ENCODE assay signal across 9 cellular contexts in genomic region chr5:150672237-150672883, GRCh38. TPM values are rescaled to one million over a fixed set of nuclear protein-coding genes. Genes with fewer than 3 reads are reported as not detected.
DNase-seq lines count a peak whose midpoint lies in the region; ATAC-seq, FAIRE-seq and TF ChIP-seq lines count a peak whose summit lies in the region.
"Had no signal": no experiment of that assay in that cellular context is flagged by ENCODE, and none has a peak within 500 bp of the region (broad histone marks: within the 10 kb centered on the region; RNA-seq: fewer than 3 reads in every experiment).

No MANE protein-coding gene starts in this region.

- in situ Hi-C loops in K562 (cut with MboI) = no loop called here
- in situ Hi-C loops in G401 (cut with HindIII; ENCODE audit: low sequenced_read_pairs) = no loop called here

- TF ChIP-seq RAD21 in K562 (CRISPR knock-in tag; conservative IDR thresholded peaks at IDR 0.05 in 1 of 2, IDR thresholded peaks at IDR 0.05 in 1 of 2) = no peak

- FAIRE-seq in K562 (lab: Jason Lieb, UNC) = no peak

- H2AFZ ChIP-seq in K562 (ENCODE audit: low read depth, low read length) = no peak overlapping the region

- intact Hi-C loops in K562 (cut with micrococcal nuclease) = no loop called here
- intact Hi-C loops in spleen (cut with DNase I; ENCODE audit: low total_unique reads) = no loop called here

- H3K9ac ChIP-seq in K562 (ENCODE audit: insufficient read depth in 1 of 2, low read depth in 2 of 2, low read length in 2 of 2) = 0 out of 4 replicates have a peak overlapping the region, but pooled peaks of 1 of the 2 experiments have one; percentile 48

- BruUV-seq in K562 (replicated peaks; lab: Mats Ljungman, UMichigan) = no TSS peak

- TF ChIP-seq POLR2A in K562 (conservative IDR thresholded peaks at IDR 0.05) (no peak), spleen (IDR thresholded peaks at IDR 0.05) (no peak)

- no peaks in the 10 kb centered on the region for H3K36me3 Mint-ChIP-seq in immature natural killer cell

- H3K27me3 ChIP-seq in K562 (ENCODE audit: control insufficient read depth in 2 of 2, insufficient read depth in 2 of 2, low read length in 2 of 2) (peaks cover 23 to 25% of the 10 kb centered on the region in 2 experiments), spleen (replicated peaks in 1 of 7) (peaks cover 0 to 35% (median 9%) of the 10 kb centered on the region in 7 donors), WERI-Rb-1 (ENCODE audit: insufficient read depth, low read depth, severe bottlenecking) (no peaks in the 10 kb centered on the region)

- DNase-seq in GM12865 (ENCODE audit: low read depth) = no peak
- peak; percentile 34 to 41 for DNase-seq in NOMO-1 (lab: John Stamatoyannopoulos, UW; ENCODE audit: unreplicated experiment in 2 of 2)
- peak in 1 of 4 experiments; percentile 7 for DNase-seq in K562 (ENCODE audit: extremely low read depth in 1 of 4, low spot score in 3 of 4)
- peak in 1 of 3 donors; percentile 9 for DNase-seq in immature natural killer cell
- peak; percentile 83 for DNase-seq in spleen
- DNase-seq in amniotic stem cell (lab: John Stamatoyannopoulos, UW) = no peak
- DNase-seq in G401 (ENCODE audit: low spot score) = no peak
- no peak for DNase-seq in WERI-Rb-1

- CTCF ChIA-PET in K562 (lab: Yijun Ruan, JAX; ENCODE audit: low intra/inter-chr PET ratio) = no interaction called here

- no peaks in the 10 kb centered on the region for H3K9me3 ChIP-seq in K562 (replicated peaks; ENCODE audit: control insufficient read depth, insufficient read depth, low read depth, low read length)
- H3K9me3 ChIP-seq in spleen = no peaks in the 10 kb centered on the region
- no peaks in the 10 kb centered on the region for H3K9me3 ChIP-seq in WERI-Rb-1 (ENCODE audit: severe bottlenecking)

- POLR2A ChIA-PET in K562 (lab: Yijun Ruan, JAX) = no interaction called here

- H4K20me1 ChIP-seq in K562 (replicated peaks; ENCODE audit: control insufficient read depth, insufficient read depth, low read length) = no peaks in the 10 kb centered on the region

- ATAC-seq in K562 = peak; percentile 37; the same call in 2 of the 3 replicates

- no peak for TF ChIP-seq EP300 in K562 (IDR thresholded peaks at IDR 0.05; ENCODE audit: low read length)

- no peak overlapping the region for H3K4me2 ChIP-seq in K562 (ENCODE audit: insufficient read depth, low read length)

- H3K9me1 ChIP-seq in K562 (ENCODE audit: control insufficient read depth, insufficient read depth, low read length) = no peaks in the 10 kb centered on the region

- H3K9me3 Mint-ChIP-seq in immature natural killer cell = no peaks in the 10 kb centered on the region

- H3K4me3 ChIP-seq in GM12865 (ENCODE audit: low read depth, low read length) = peak overlapping the region; percentile 22
- H3K4me3 ChIP-seq in K562 = no peak overlapping the region
- peak overlapping the region; percentile 30 to 75 (median 46) for H3K4me3 ChIP-seq in spleen
- no peak overlapping the region for H3K4me3 ChIP-seq in WERI-Rb-1 (ENCODE audit: low read depth, low read length)

- peaks cover 6 to 16% of the 10 kb centered on the region in 2 donors for H3K4me1 Mint-ChIP-seq in immature natural killer cell

- no peaks in the 10 kb centered on the region for H3K36me3 ChIP-seq in K562 (ENCODE audit: control insufficient read depth, insufficient read depth, low read length)
- H3K36me3 ChIP-seq in spleen = no peaks in the 10 kb centered on the region
- no peaks in the 10 kb centered on the region for H3K36me3 ChIP-seq in WERI-Rb-1

- H3K27ac Mint-ChIP-seq in immature natural killer cell = no peak overlapping the region

- no peaks in the 10 kb centered on the region for H3K79me2 ChIP-seq in K562 (ENCODE audit: control insufficient read depth, insufficient read depth, low read length)

- TF ChIP-seq CTCF in GM12865 (IDR thresholded peaks at IDR 0.05; ENCODE audit: insufficient read depth, low read depth, low read length, missing control alignments) (no peak), K562 (IDR thresholded peaks at IDR 0.05 in 2 of 3, conservative IDR thresholded peaks at IDR 0.05 in 1 of 3; ENCODE audit: insufficient read depth in 2 of 3, low read depth in 1 of 3, low read length in 3 of 3) (no peak), spleen (IDR thresholded peaks at IDR 0.05 in 8 of 11, conservative IDR thresholded peaks at IDR 0.05 in 3 of 11) (no peak), WERI-Rb-1 (IDR thresholded peaks at IDR 0.05; ENCODE audit: low read depth, low read length) (no peak)

- peaks cover 0 to 12% (median 3%) of the 10 kb centered on the region in 3 donors for H3K27me3 Mint-ChIP-seq in immature natural killer cell (ENCODE audit: low read depth in 3 of 3)

- H3K27ac ChIP-seq in K562 (ENCODE audit: extremely low read depth, low read depth, low read length) = no peak overlapping the region
- H3K27ac ChIP-seq in spleen = peak overlapping the region in 2 of 8 donors; percentile 17 to 18
- no peak overlapping the region for H3K27ac ChIP-seq in WERI-Rb-1

- WGBS in K562 (ENCODE audit: insufficient coverage, low coverage, missing lambda C conversion rate) = 31% methylated on average over 21 of the region's 38 CpGs
- 1 to 6% (median 4%) methylated on average over 13 to 37 of the region's 38 CpGs for WGBS in spleen, 5 donors

- H3K4me3 Mint-ChIP-seq in immature natural killer cell = peak overlapping the region; percentile 76 to 88 (median 83)

- H3K4me1 ChIP-seq in K562 (replicated peaks in 1 of 2; ENCODE audit: control insufficient read depth in 2 of 2, insufficient read depth in 2 of 2, low read length in 2 of 2) = peaks cover 0 to 13% of the 10 kb centered on the region in 2 experiments; a peak in 2 of 5 replicates
- peaks cover 9 to 27% (median 22%) of the 10 kb centered on the region in 6 donors for H3K4me1 ChIP-seq in spleen

RNA-seq across cellular contexts. Expression of gene MYOZ3, which starts 11.3 kb away (rescaled TPM):
- not detected in 2 replicates for total RNA-seq in K562 (2011; cell fraction: chromatin; rRNA removed; ENCODE audit: low replicate concordance)
- not detected in 2 replicates for total RNA-seq in K562 (2011; cell fraction: nucleolus; rRNA removed)
- total RNA-seq in K562 (2011; cell fraction: nucleoplasm; rRNA removed) = not detected in 2 replicates
- total RNA-seq in K562 (2014; rRNA removed) (not detected in 2 replicates), K562 (2014; rRNA removed; fragmentation: Illumina TruSeq; extraction: Trizol) (not detected in 2 replicates), K562 (2015; rRNA removed; fragmentation: Illumina TruSeq; extraction: Trizol) (not detected in 2 replicates), K562 (2021) (not detected in 2 replicates), spleen (1 to 10 TPM in 3 of 7 donors, under 1 TPM in 3, not detected in 1; 0.26 to 1.2 (median 0.81) TPM)
- polyA plus RNA-seq in K562 (2011; rRNA removed) (not detected in 2 replicates), K562 (2014; fragmentation: Illumina TruSeq; extraction: Trizol) (not detected in 2 replicates), K562 (2014; fragmentation: Nextera tagmentation; extraction: Ambion mirVana) (not detected), K562 (2014; rRNA removed) (not detected in 2 replicates), immature natural killer cell (not detected), spleen (under 1 TPM; 0.04 to 0.32 (median 0.14) TPM)
- polyA plus RNA-seq in K562 (2011; cell fraction: cytosol; rRNA removed) = 0.01 TPM in 1 of 2 replicates, not detected in the other
- not detected in 2 replicates for polyA plus RNA-seq in K562 (2011; cell fraction: nucleus; rRNA removed)
- not detected in 2 replicates for polyA plus RNA-seq in K562 (2012)
- not detected in 2 replicates for polyA minus RNA-seq in K562 (2011; rRNA and poly(A)+ RNA removed)
- not detected in 2 replicates for polyA minus RNA-seq in K562 (2011; cell fraction: cytosol; rRNA and poly(A)+ RNA removed)
- not detected in 2 replicates for polyA minus RNA-seq in K562 (2011; cell fraction: nucleus; rRNA and poly(A)+ RNA removed)
- total RNA-seq in G401 (2014; rRNA removed; shearing (Covaris generic)) = not detected in 2 replicates
- total RNA-seq: T-helper 1 cell treated with Interleukin-12 subunit alpha and Interleukin-12 subunit beta and Interleukin-4 antibody, amounts not matched to agents 30 ng/mL and 1 ng/mL, for 36 hours had no signal

RNA-seq across cellular contexts. Expression of gene RBM22, which starts 28.5 kb away (rescaled TPM):
- 88.0 and 96.4 TPM in 2 replicates for total RNA-seq in K562 (2011; cell fraction: chromatin; rRNA removed; ENCODE audit: low replicate concordance)
- 58.2 and 60.2 TPM in 2 replicates for total RNA-seq in K562 (2011; cell fraction: nucleolus; rRNA removed)
- 61.2 and 66.5 TPM in 2 replicates for total RNA-seq in K562 (2011; cell fraction: nucleoplasm; rRNA removed)
- 31.3 and 41.6 TPM in 2 replicates for total RNA-seq in K562 (2014; rRNA removed)
- total RNA-seq in K562 (2014; rRNA removed; fragmentation: Illumina TruSeq; extraction: Trizol) = 43.7 and 46.8 TPM in 2 replicates
- 44.8 and 45.1 TPM in 2 replicates for total RNA-seq in K562 (2015; rRNA removed; fragmentation: Illumina TruSeq; extraction: Trizol)
- total RNA-seq in K562 (2021) = 51.3 and 53.5 TPM in 2 replicates
- 69.9 and 77.7 TPM in 2 replicates for polyA plus RNA-seq in K562 (2011; rRNA removed)
- 24.7 and 43.4 TPM in 2 replicates for polyA plus RNA-seq in K562 (2011; cell fraction: cytosol; rRNA removed)
- 77.9 and 106 TPM in 2 replicates for polyA plus RNA-seq in K562 (2011; cell fraction: nucleus; rRNA removed)
- 46.4 and 48.3 TPM in 2 replicates for polyA plus RNA-seq in K562 (2012)
- 73.9 and 82.2 TPM in 2 replicates for polyA plus RNA-seq in K562 (2014; fragmentation: Illumina TruSeq; extraction: Trizol)
- 10 to 100 TPM; 33.6 to 65.3 TPM for polyA plus RNA-seq in K562 (2014; fragmentation: Nextera tagmentation; extraction: Ambion mirVana)
- polyA plus RNA-seq in K562 (2014; rRNA removed) = 37.1 and 38.3 TPM in 2 replicates
- polyA minus RNA-seq in K562 (2011; rRNA and poly(A)+ RNA removed) = 46.0 and 55.8 TPM in 2 replicates
- polyA minus RNA-seq in K562 (2011; cell fraction: cytosol; rRNA and poly(A)+ RNA removed) = 23.2 and 30.1 TPM in 2 replicates
- 30.6 and 46.1 TPM in 2 replicates for polyA minus RNA-seq in K562 (2011; cell fraction: nucleus; rRNA and poly(A)+ RNA removed)
- polyA plus RNA-seq in immature natural killer cell = 10 to 100 TPM; 52.9 to 73.3 (median 62.9) TPM
- total RNA-seq in spleen = 10 to 100 TPM; 52.3 to 66.9 (median 59.6) TPM
- 10 to 100 TPM; 31.4 to 47.3 (median 45.3) TPM for polyA plus RNA-seq in spleen
- 20.1 and 40.9 TPM in 2 replicates for total RNA-seq in G401 (2014; rRNA removed; shearing (Covaris generic))

RNA-seq across cellular contexts. Expression of gene SYNPO, which starts 31.9 kb away (rescaled TPM):
- total RNA-seq in K562 (2011; cell fraction: chromatin; rRNA removed; ENCODE audit: low replicate concordance) = 0.09 and 0.19 TPM in 2 replicates
- 0.13 and 0.17 TPM in 2 replicates for total RNA-seq in K562 (2011; cell fraction: nucleolus; rRNA removed)
- 0.23 and 0.29 TPM in 2 replicates for total RNA-seq in K562 (2011; cell fraction: nucleoplasm; rRNA removed)
- total RNA-seq in K562 (2014; rRNA removed) (0.04 TPM in 1 of 2 replicates, not detected in the other), K562 (2014; rRNA removed; fragmentation: Illumina TruSeq; extraction: Trizol) (not detected in 2 replicates), K562 (2015; rRNA removed; fragmentation: Illumina TruSeq; extraction: Trizol) (not detected in 2 replicates), K562 (2021) (0.31 and 0.36 TPM in 2 replicates), spleen (100 to 1,000 TPM in 2 of 7 donors, 10 to 100 TPM in 5; 38.9 to 133 (median 68.9) TPM)
- polyA plus RNA-seq in K562 (2011; rRNA removed) (0.03 and 0.05 TPM in 2 replicates), K562 (2014; fragmentation: Illumina TruSeq; extraction: Trizol) (0.03 and 0.10 TPM in 2 replicates), K562 (2014; fragmentation: Nextera tagmentation; extraction: Ambion mirVana) (under 1 TPM in 1 of 2 experiments, not detected in 1; 0.03 TPM), K562 (2014; rRNA removed) (0.01 TPM in 1 of 2 replicates, not detected in the other), immature natural killer cell (not detected), spleen (10 to 100 TPM in 1 of 3 donors, 1 to 10 TPM in 2; 6.9 to 28.0 (median 9.3) TPM)
- 0.31 and 0.44 TPM in 2 replicates for polyA plus RNA-seq in K562 (2011; cell fraction: cytosol; rRNA removed)
- polyA plus RNA-seq in K562 (2011; cell fraction: nucleus; rRNA removed) = 0.04 and 0.09 TPM in 2 replicates
- 0.12 and 0.17 TPM in 2 replicates for polyA plus RNA-seq in K562 (2012)
- 0.03 and 0.07 TPM in 2 replicates for polyA minus RNA-seq in K562 (2011; rRNA and poly(A)+ RNA removed)
- not detected in 2 replicates for polyA minus RNA-seq in K562 (2011; cell fraction: cytosol; rRNA and poly(A)+ RNA removed)
- polyA minus RNA-seq in K562 (2011; cell fraction: nucleus; rRNA and poly(A)+ RNA removed) = 0.11 and 0.13 TPM in 2 replicates
- 2.7 and 3.6 TPM in 2 replicates for total RNA-seq in G401 (2014; rRNA removed; shearing (Covaris generic))
- total RNA-seq: T-helper 1 cell treated with Interleukin-12 subunit alpha and Interleukin-12 subunit beta and Interleukin-4 antibody, amounts not matched to agents 30 ng/mL and 1 ng/mL, for 36 hours had no signal

Comparison
In these comparisons a context has a peak if more than half of its experiments do, and no peak if none do; other contexts are left out.
1. DNase-seq: peak in NOMO-1 (2 of 2) and spleen (single experiment); none in GM12865 (single experiment), amniotic stem cell (single experiment), G401 (single experiment) and WERI-Rb-1 (single experiment).
2. H3K4me3 ChIP-seq: peak in GM12865 (single experiment) and spleen (8 of 8); none in K562 (single experiment) and WERI-Rb-1 (single experiment).